In the genomic region with DNA sequence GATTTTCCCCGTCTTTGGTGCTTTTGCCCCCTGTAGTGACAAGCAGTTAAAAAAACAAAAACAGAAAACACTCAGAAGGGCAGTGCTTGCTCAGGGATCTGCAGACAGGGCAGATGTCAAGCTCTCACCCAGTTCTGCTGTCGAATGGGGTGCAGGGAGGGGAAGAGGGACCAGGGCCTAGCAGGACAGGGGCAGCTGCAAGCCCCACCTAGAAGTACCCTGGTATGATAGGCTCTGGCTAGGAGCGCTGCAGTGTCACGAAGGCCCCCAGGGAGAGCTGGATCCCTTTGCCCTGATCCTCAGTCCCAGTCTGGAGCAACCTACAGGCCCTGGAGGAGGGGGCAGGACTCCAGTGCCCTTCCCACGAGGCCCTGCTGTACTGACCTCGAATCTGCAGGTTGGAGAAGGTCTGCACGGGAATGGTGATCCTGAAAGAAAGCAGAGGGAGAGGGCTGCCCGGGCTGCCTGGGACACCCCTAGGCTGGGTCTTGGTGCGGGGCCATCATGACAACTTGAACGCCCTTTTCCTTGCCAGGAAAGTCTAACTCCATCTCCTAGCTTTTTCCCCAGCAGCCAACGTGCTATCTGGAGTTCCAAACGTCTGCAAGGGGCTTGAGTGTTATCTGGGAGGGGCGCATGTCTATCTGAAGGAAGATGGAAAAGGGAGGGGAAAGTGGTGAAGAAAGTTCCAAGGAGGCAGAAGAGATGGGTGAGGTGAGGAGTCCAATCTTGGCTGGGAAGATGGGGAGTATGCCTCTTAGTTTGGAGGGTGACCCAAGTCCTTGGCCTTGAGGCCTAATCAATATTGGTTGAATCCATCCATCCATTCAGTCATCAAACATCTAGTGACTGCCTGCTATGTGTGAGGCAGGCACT, we compare ENCODE assay signal across 11 cellular contexts. TPM values are rescaled to one million over a fixed set of nuclear protein-coding genes. Genes with fewer than 3 reads are reported as not detected.
DNase-seq lines count a peak whose midpoint lies in the region; ATAC-seq, FAIRE-seq and TF ChIP-seq lines count a peak whose summit lies in the region.
"Had no signal": no experiment of that assay in that cellular context is flagged by ENCODE, and none has a peak within 500 bp of the region (broad histone marks: within the 10 kb centered on the region; RNA-seq: fewer than 3 reads in every experiment).

No MANE protein-coding gene starts in this region.

- H3K9me3 Mint-ChIP-seq in activated T-helper 17 cell treated with anti-CD3 and anti-CD28 coated beads, Interleukin-2, amount 50 U/mL, for 72 hours: no peaks in the 10 kb centered on the region

- H3K4me1 ChIP-seq in left ventricle myocardium inferior: peaks cover 12% of the 10 kb centered on the region
- H3K4me1 ChIP-seq in heart right ventricle: peaks cover 0 to 32% (median 9%) of the 10 kb centered on the region in 9 donors
- H3K4me1 ChIP-seq in aorta (ENCODE audit: control insufficient read depth in 1 of 2, insufficient read depth in 2 of 2, low read length in 2 of 2): no peaks in the 10 kb centered on the region

- DNase-seq in left ventricle myocardium inferior (no peak), heart right ventricle (no peak), aorta (peak; percentile 24 to 33), RCC 7860 (ENCODE audit: low spot score) (no peak), NCI-H1048 (lab: John Stamatoyannopoulos, UW) (no peak)

- intact Hi-C loops in left ventricle myocardium inferior (cut with micrococcal nuclease) (no loop called here), heart right ventricle (cut with DNase I) (loop anchor here in 5 of 10 donors (5.0 to 10.0 kb wide), 2 partner anchors 184 to 187 kb away; no protein-coding TSS in a partner anchor), aorta (cut with DNase I) (loop anchor here in 1 of 2 donors (2.0 kb wide), 1 partner anchor 186 kb away; no protein-coding TSS in a partner anchor)

- 81 to 82% methylated on average over 13 of the region's 13 CpGs for WGBS in heart right ventricle, 2 donors
- 78 to 84% methylated on average over 13 of the region's 13 CpGs for WGBS in aorta, 2 donors

- no peaks in the 10 kb centered on the region for H3K36me3 Mint-ChIP-seq in activated T-helper 17 cell treated with anti-CD3 and anti-CD28 coated beads, Interleukin-2, amount 50 U/mL, for 72 hours (ENCODE audit: low read depth)

- H3K27me3 ChIP-seq in left ventricle myocardium inferior (ENCODE audit: low read depth) (peaks cover 48% of the 10 kb centered on the region), heart right ventricle (peaks cover 0 to 42% (median 12%) of the 10 kb centered on the region in 7 donors), layer of hippocampus (ENCODE audit: control insufficient read depth, insufficient read depth, low read length) (peaks cover 12% of the 10 kb centered on the region), aorta (ENCODE audit: control insufficient read depth in 1 of 2, insufficient read depth in 2 of 2, low read length in 1 of 2) (no peaks in the 10 kb centered on the region)
- H3K27me3 ChIP-seq: brain microvascular endothelial cell had no signal

- H3K27ac Mint-ChIP-seq in activated T-helper 17 cell treated with anti-CD3 and anti-CD28 coated beads, Interleukin-2, amount 50 U/mL, for 72 hours: no peak overlapping the region

- no peak for FAIRE-seq in RCC 7860 (lab: Jason Lieb, UNC)

- H3K9me3 ChIP-seq in left ventricle myocardium inferior (replicated peaks) (no peaks in the 10 kb centered on the region), heart right ventricle (no peaks in the 10 kb centered on the region), aorta (ENCODE audit: control insufficient read depth, low read length) (no peaks in the 10 kb centered on the region)
- H3K9me3 ChIP-seq: lower lobe of right lung had no signal

- H3K27ac ChIP-seq in left ventricle myocardium inferior (replicated peaks): no peak overlapping the region
- peak overlapping the region in 4 of 10 donors; percentile 9 to 46 (median 38) for H3K27ac ChIP-seq in heart right ventricle
- peak overlapping the region; percentile 71 for H3K27ac ChIP-seq in layer of hippocampus (ENCODE audit: low read depth, low read length)
- H3K27ac ChIP-seq in aorta (ENCODE audit: low read depth in 1 of 2, low read length in 2 of 2): no peak overlapping the region
- H3K27ac ChIP-seq: lower lobe of right lung had no signal

- H3K27me3 Mint-ChIP-seq in activated T-helper 17 cell treated with anti-CD3 and anti-CD28 coated beads, Interleukin-2, amount 50 U/mL, for 72 hours: peaks cover 23% of the 10 kb centered on the region

- H3K4me1 Mint-ChIP-seq in activated T-helper 17 cell treated with anti-CD3 and anti-CD28 coated beads, Interleukin-2, amount 50 U/mL, for 72 hours: peaks cover 10% of the 10 kb centered on the region

- no peak for TF ChIP-seq CTCF in left ventricle myocardium inferior (IDR thresholded peaks at IDR 0.05; ENCODE audit: borderline replicate concordance)
- no peak for TF ChIP-seq CTCF in heart right ventricle (IDR thresholded peaks at IDR 0.05)

- H3K4me3 Mint-ChIP-seq in activated T-helper 17 cell treated with anti-CD3 and anti-CD28 coated beads, Interleukin-2, amount 50 U/mL, for 72 hours: peak overlapping the region; percentile 29

- H3K4me3 ChIP-seq in left ventricle myocardium inferior: peak overlapping the region; percentile 59
- peak overlapping the region in 5 of 10 donors; percentile 30 to 52 (median 49) for H3K4me3 ChIP-seq in heart right ventricle
- no peak overlapping the region for H3K4me3 ChIP-seq in aorta (ENCODE audit: low read length in 2 of 2)

- H3K36me3 ChIP-seq in left ventricle myocardium inferior (no peaks in the 10 kb centered on the region), heart right ventricle (no peaks in the 10 kb centered on the region), aorta (ENCODE audit: control insufficient read depth in 1 of 2, insufficient read depth in 2 of 2, low read length in 1 of 2) (no peaks in the 10 kb centered on the region)
- H3K36me3 ChIP-seq: brain microvascular endothelial cell, lower lobe of right lung had no signal

- ATAC-seq in heart right ventricle: no peak
- ATAC-seq in activated T-helper 17 cell treated with anti-CD3 and anti-CD28 coated beads, Interleukin-2, amount 50 U/mL, for 72 hours (replicated peaks): no peak
- ATAC-seq in aorta (ENCODE audit: low FRiP score): no peak
- ATAC-seq in HG02973 (IDR thresholded peaks at IDR 0.05; ENCODE audit: unreplicated experiment): no peak

RNA-seq across cellular contexts. Expression of a gene that starts 4.8 kb away (rescaled TPM):
- total RNA-seq in left ventricle myocardium inferior (4.1 TPM), heart right ventricle (1 to 10 TPM; 3.1 to 8.6 (median 7.4) TPM), aorta (10 to 100 TPM in 1 of 2 donors, 1 to 10 TPM in 1; 2.3 to 17.6 TPM)
- polyA plus RNA-seq in heart right ventricle (1 to 10 TPM; 2.1 to 6.1 TPM), aorta (1 to 10 TPM; 1.4 to 7.9 TPM)
- total RNA-seq in activated T-helper 17 cell treated with anti-CD3 and anti-CD28 coated beads, Interleukin-2, amount 50 U/mL, for 72 hours: not detected
- total RNA-seq: glomerular endothelial cell, lower lobe of right lung had no signal

RNA-seq across cellular contexts. Expression of a gene that starts 11.2 kb away (rescaled TPM):
- total RNA-seq in left ventricle myocardium inferior (62.0 TPM), heart right ventricle (10 to 100 TPM; 52.3 to 78.2 (median 62.9) TPM), aorta (10 to 100 TPM; 64.4 to 78.6 TPM)
- polyA plus RNA-seq in heart right ventricle (10 to 100 TPM; 21.6 to 54.5 TPM), aorta (10 to 100 TPM; 17.8 to 37.7 TPM)
- 100 to 1,000 TPM; 105 to 215 TPM for total RNA-seq in activated T-helper 17 cell treated with anti-CD3 and anti-CD28 coated beads, Interleukin-2, amount 50 U/mL, for 72 hours

RNA-seq across cellular contexts. Expression of a gene that starts 37.1 kb away (rescaled TPM):
- total RNA-seq in left ventricle myocardium inferior (0.49 TPM), heart right ventricle (1 to 10 TPM in 3 of 10 donors, under 1 TPM in 6, not detected in 1; 0.11 to 4.3 (median 0.20) TPM), aorta (1 to 10 TPM in 1 of 2 donors, under 1 TPM in 1; 0.16 to 1.7 TPM)
- polyA plus RNA-seq in heart right ventricle (under 1 TPM; 0.04 to 0.80 TPM), aorta (under 1 TPM in 1 of 2 donors, not detected in 1; 0.05 TPM)
- 10 to 100 TPM; 37.7 to 51.5 TPM for total RNA-seq in activated T-helper 17 cell treated with anti-CD3 and anti-CD28 coated beads, Interleukin-2, amount 50 U/mL, for 72 hours

RNA-seq across cellular contexts. Expression of a gene that starts 57.6 kb away (rescaled TPM):
- total RNA-seq in left ventricle myocardium inferior (0.74 TPM), heart right ventricle (10 to 100 TPM in 2 of 10 donors, 1 to 10 TPM in 5, under 1 TPM in 3; 0.37 to 25.6 (median 1.1) TPM), aorta (1 to 10 TPM in 1 of 2 donors, not detected in 1; 1.3 TPM)
- polyA plus RNA-seq in heart right ventricle (10 to 100 TPM in 1 of 2 donors, 1 to 10 TPM in 1; 2.2 to 12.7 TPM), aorta (not detected)
- under 1 TPM; 0.32 to 0.34 TPM for total RNA-seq in activated T-helper 17 cell treated with anti-CD3 and anti-CD28 coated beads, Interleukin-2, amount 50 U/mL, for 72 hours
- total RNA-seq: lower lobe of right lung had no signal

Comparison
In these comparisons a context has a peak if more than half of its experiments do, and no peak if none do; other contexts are left out.
1. DNase-seq: peak in aorta (2 of 2); none in left ventricle myocardium inferior (single experiment), heart right ventricle (0 of 2), RCC 7860 (single experiment) and NCI-H1048 (single experiment).
2. RNA of a gene that starts 37.1 kb away (total RNA-seq): 37.7 to 51.5 TPM in activated T-helper 17 cell treated with anti-CD3 and anti-CD28 coated beads, Interleukin-2, amount 50 U/mL, for 72 hours; 0.16 to 1.7 TPM in aorta, 0.49 TPM in left ventricle myocardium inferior (single experiment) and 0.11 to 4.3 TPM in heart right ventricle; every median in the first group is over 4 times any median in the second.